Comparison of ENCODE assay signal across 16 cellular contexts in genomic region chrX:108946531-108946930, GRCh38.
A peak's percentile ranks its signal among the peaks of the same experiment; 100 is the strongest.
DNase-seq lines count a peak whose midpoint lies in the region; ATAC-seq and TF ChIP-seq lines count a peak whose summit lies in the region.
"Had no signal": no experiment of that assay in that cellular context is flagged by ENCODE, and none has a peak within 500 bp of the region (broad histone marks: within the 10 kb centered on the region; RNA-seq: fewer than 3 reads in every experiment).

No MANE protein-coding gene starts in this region.

- H3K27me3 Mint-ChIP-seq in neural progenitor cell (ENCODE audit: insufficient read depth, low read depth) (no peaks in the 10 kb centered on the region), immature natural killer cell (ENCODE audit: low read depth in 3 of 3) (no peaks in the 10 kb centered on the region)
- H3K27me3 Mint-ChIP-seq: CD4-positive, alpha-beta memory T cell had no signal

- H3K4me1 ChIP-seq in MM.1S (ENCODE audit: low read length): no peaks in the 10 kb centered on the region
- no peaks in the 10 kb centered on the region for H3K4me1 ChIP-seq in neural progenitor cell
- no peaks in the 10 kb centered on the region for H3K4me1 ChIP-seq in aorta (ENCODE audit: control insufficient read depth in 1 of 2, insufficient read depth in 2 of 2, low read length in 2 of 2)

- CTCF ChIA-PET in HEK293T (lab: Yijun Ruan, JAX): no interaction called here

- H2AFZ ChIP-seq in MM.1S (ENCODE audit: low read length): no peak overlapping the region
- no peak overlapping the region for H2AFZ ChIP-seq in neural progenitor cell (replicated peaks)
- H2AFZ ChIP-seq: GM23248 had no signal

- TF ChIP-seq CTCF in MM.1S (IDR thresholded peaks at IDR 0.05; ENCODE audit: low read length) (no peak), neural progenitor cell (IDR thresholded peaks at IDR 0.05) (no peak)

- H3K9me3 Mint-ChIP-seq in neural progenitor cell: peaks cover 9% of the 10 kb centered on the region
- H3K9me3 Mint-ChIP-seq in immature natural killer cell: peaks cover 0 to 16% (median 2%) of the 10 kb centered on the region in 6 donors

- peak; percentile 61 for DNase-seq in MM.1S
- DNase-seq in neural progenitor cell (ENCODE audit: low spot score): no peak
- no peak for DNase-seq in aorta
- no peak for DNase-seq in immature natural killer cell
- DNase-seq in HEK293T (ENCODE audit: extremely low spot score): no peak
- DNase-seq in NCI-H1417 (lab: John Stamatoyannopoulos, UW): no peak
- DNase-seq: C1 segment of cervical spinal cord; Calu3; CD4-positive, alpha-beta memory T cell; COR-L47; DMS79 treated with DMSO at 0.1 percent for 48 hours; GF-D8; GM23248; H7; HCEC 1CT; HFFc6 had no signal

- H4K20me1 ChIP-seq in MM.1S (ENCODE audit: insufficient read depth, low read length) (no peaks in the 10 kb centered on the region), neural progenitor cell (ENCODE audit: low read depth) (no peaks in the 10 kb centered on the region)

- H3K27me3 ChIP-seq in MM.1S (replicated peaks; ENCODE audit: insufficient read depth, low read length) (no peaks in the 10 kb centered on the region), neural progenitor cell (no peaks in the 10 kb centered on the region), aorta (ENCODE audit: control insufficient read depth in 1 of 2, insufficient read depth in 2 of 2, low read length in 1 of 2) (no peaks in the 10 kb centered on the region)

- no peaks in the 10 kb centered on the region for H3K9me2 ChIP-seq in MM.1S (replicated peaks; ENCODE audit: insufficient read depth, low read length)

- peak; percentile 26 for ATAC-seq in aorta (ENCODE audit: low FRiP score)

- H3F3A ChIP-seq in MM.1S (ENCODE audit: insufficient read depth, low read length): no peaks in the 10 kb centered on the region
- no peaks in the 10 kb centered on the region for H3F3A ChIP-seq in neural progenitor cell (ENCODE audit: low read depth)

- intact Hi-C loops in aorta (cut with DNase I): no loop called here

- H3K4me2 ChIP-seq in MM.1S (ENCODE audit: low read depth, low read length): no peak overlapping the region
- H3K4me2 ChIP-seq in neural progenitor cell: no peak overlapping the region

- H3K4me1 Mint-ChIP-seq in neural progenitor cell (no peaks in the 10 kb centered on the region), immature natural killer cell (no peaks in the 10 kb centered on the region)
- H3K4me1 Mint-ChIP-seq: CD4-positive, alpha-beta memory T cell had no signal

- peak overlapping the region; percentile 55 for H3K27ac Mint-ChIP-seq in neural progenitor cell
- no peak overlapping the region for H3K27ac Mint-ChIP-seq in immature natural killer cell
- H3K27ac Mint-ChIP-seq: CD4-positive, alpha-beta memory T cell; HFFc6 had no signal

- H3K27ac ChIP-seq in MM.1S (ENCODE audit: low read length) (peak overlapping the region; percentile 18; the same call in 1 of the 2 replicates), neural progenitor cell (no peak overlapping the region), aorta (ENCODE audit: low read depth in 1 of 2, low read length in 2 of 2) (no peak overlapping the region)
- H3K27ac ChIP-seq: GM23248 had no signal

- 74 to 88% methylated on average over 4 of the region's 4 CpGs for WGBS in aorta, 2 donors

- H3K4me3 ChIP-seq in MM.1S (ENCODE audit: low read length) (no peak overlapping the region), neural progenitor cell (no peak overlapping the region), aorta (ENCODE audit: low read length in 2 of 2) (no peak overlapping the region)
- H3K4me3 ChIP-seq: GM23248 had no signal

- H3K36me3 Mint-ChIP-seq in neural progenitor cell (no peaks in the 10 kb centered on the region), immature natural killer cell (no peaks in the 10 kb centered on the region)
- H3K36me3 Mint-ChIP-seq: CD4-positive, alpha-beta memory T cell had no signal

- no peaks in the 10 kb centered on the region for H3K9me3 ChIP-seq in MM.1S (replicated peaks; ENCODE audit: insufficient read depth, low read length)
- H3K9me3 ChIP-seq in neural progenitor cell (ENCODE audit: low read depth): peaks cover under 1% of the 10 kb centered on the region
- H3K9me3 ChIP-seq in aorta (ENCODE audit: control insufficient read depth, low read length): no peaks in the 10 kb centered on the region

- H3K79me2 ChIP-seq in MM.1S (ENCODE audit: low read length) (no peaks in the 10 kb centered on the region), neural progenitor cell (ENCODE audit: low read depth) (no peaks in the 10 kb centered on the region)

- no peak overlapping the region for H3K9ac ChIP-seq in MM.1S (ENCODE audit: low read length)
- H3K9ac ChIP-seq in neural progenitor cell: no peak overlapping the region
- H3K9ac ChIP-seq: GM23248 had no signal

- H3K4me3 Mint-ChIP-seq in neural progenitor cell (no peak overlapping the region), immature natural killer cell (no peak overlapping the region)
- H3K4me3 Mint-ChIP-seq: CD4-positive, alpha-beta memory T cell; HFFc6 had no signal

- H3K36me3 ChIP-seq in MM.1S (replicated peaks; ENCODE audit: insufficient read depth, low read length) (no peaks in the 10 kb centered on the region), neural progenitor cell (no peaks in the 10 kb centered on the region), aorta (ENCODE audit: control insufficient read depth in 1 of 2, insufficient read depth in 2 of 2, low read length in 1 of 2) (no peaks in the 10 kb centered on the region)

- POLR2A ChIA-PET in HEK293T (lab: Yijun Ruan, JAX): no interaction called here

TF ChIP-seq in HEK293T, 16 proteins besides CTCF, POLR2A, EP300 and RAD21:
- TF ChIP-seq LEF1 (IDR thresholded peaks at IDR 0.05; ENCODE audit: borderline replicate concordance): no peak
- TF ChIP-seq CTBP1 (IDR thresholded peaks at IDR 0.05; ENCODE audit: borderline replicate concordance): no peak
- no peak for TF ChIP-seq SP1 (IDR thresholded peaks at IDR 0.05)
